Comparison of ENCODE assay signal across 1 cellular context in the genomic region with DNA sequence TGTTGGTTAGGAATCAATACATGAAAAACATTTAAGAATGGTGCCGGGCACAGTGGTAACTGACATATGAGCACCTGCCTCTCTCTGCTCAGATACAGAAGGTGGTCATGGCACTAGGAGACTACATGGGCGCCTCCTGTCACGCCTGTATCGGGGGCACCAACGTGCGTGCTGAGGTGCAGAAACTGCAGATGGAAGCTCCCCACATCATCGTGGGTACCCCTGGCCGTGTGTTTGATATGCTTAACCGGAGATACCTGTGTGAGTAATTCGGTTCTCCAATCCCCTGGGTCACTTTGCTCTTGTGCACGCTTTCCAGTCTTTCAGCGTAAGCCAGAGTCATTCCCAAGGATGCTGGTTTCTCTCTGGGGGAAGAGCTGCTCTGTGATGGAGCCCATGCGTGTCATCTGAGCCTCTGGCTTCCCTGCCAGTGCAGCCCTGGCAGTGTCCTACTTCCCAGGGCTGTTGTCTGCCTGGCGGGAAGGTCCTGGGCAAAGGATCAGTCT.
TF ChIP-seq lines count a peak whose summit lies in the region.

No MANE protein-coding gene starts in this region.

TF ChIP-seq in WTC11, 78 proteins besides CTCF, POLR2A, EP300 and RAD21 (continued from another document):
- TF ChIP-seq, protein P1, sequence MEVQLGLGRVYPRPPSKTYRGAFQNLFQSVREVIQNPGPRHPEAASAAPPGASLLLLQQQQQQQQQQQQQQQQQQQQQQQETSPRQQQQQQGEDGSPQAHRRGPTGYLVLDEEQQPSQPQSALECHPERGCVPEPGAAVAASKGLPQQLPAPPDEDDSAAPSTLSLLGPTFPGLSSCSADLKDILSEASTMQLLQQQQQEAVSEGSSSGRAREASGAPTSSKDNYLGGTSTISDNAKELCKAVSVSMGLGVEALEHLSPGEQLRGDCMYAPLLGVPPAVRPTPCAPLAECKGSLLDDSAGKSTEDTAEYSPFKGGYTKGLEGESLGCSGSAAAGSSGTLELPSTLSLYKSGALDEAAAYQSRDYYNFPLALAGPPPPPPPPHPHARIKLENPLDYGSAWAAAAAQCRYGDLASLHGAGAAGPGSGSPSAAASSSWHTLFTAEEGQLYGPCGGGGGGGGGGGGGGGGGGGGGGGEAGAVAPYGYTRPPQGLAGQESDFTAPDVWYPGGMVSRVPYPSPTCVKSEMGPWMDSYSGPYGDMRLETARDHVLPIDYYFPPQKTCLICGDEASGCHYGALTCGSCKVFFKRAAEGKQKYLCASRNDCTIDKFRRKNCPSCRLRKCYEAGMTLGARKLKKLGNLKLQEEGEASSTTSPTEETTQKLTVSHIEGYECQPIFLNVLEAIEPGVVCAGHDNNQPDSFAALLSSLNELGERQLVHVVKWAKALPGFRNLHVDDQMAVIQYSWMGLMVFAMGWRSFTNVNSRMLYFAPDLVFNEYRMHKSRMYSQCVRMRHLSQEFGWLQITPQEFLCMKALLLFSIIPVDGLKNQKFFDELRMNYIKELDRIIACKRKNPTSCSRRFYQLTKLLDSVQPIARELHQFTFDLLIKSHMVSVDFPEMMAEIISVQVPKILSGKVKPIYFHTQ (CRISPR knock-in tag; IDR thresholded peaks at IDR 0.05): peak; percentile 60; the same call in 1 of the 2 replicates
- TF ChIP-seq NR3C1 (CRISPR knock-in tag; conservative IDR thresholded peaks at IDR 0.05; ENCODE audit: low read depth) (no peak), ZNF671 (CRISPR knock-in tag; IDR thresholded peaks at IDR 0.05) (peak; percentile 49)
